ENCODE assay signal across 25 cellular contexts in genomic region chr18:6365385-6365784, GRCh38. TPM values are rescaled to one million over a fixed set of nuclear protein-coding genes. Genes with fewer than 3 reads are reported as not detected.
DNase-seq lines count a peak whose midpoint lies in the region; ATAC-seq, FAIRE-seq and TF ChIP-seq lines count a peak whose summit lies in the region.
"Had no signal": no experiment of that assay in that cellular context is flagged by ENCODE, and none has a peak within 500 bp of the region (broad histone marks: within the 10 kb centered on the region; RNA-seq: fewer than 3 reads in every experiment).

No MANE protein-coding gene starts in this region.

- H3K36me3 ChIP-seq in HEK293 (ENCODE audit: control insufficient read depth in 2 of 2, insufficient read depth in 1 of 2, low read length in 2 of 2) (no peaks in the 10 kb centered on the region), SK-N-MC (ENCODE audit: insufficient read depth, low read length) (no peaks in the 10 kb centered on the region), mesendoderm (ENCODE audit: control insufficient read depth, insufficient read depth, low read length) (no peaks in the 10 kb centered on the region), HepG2 (replicated peaks in 1 of 2; ENCODE audit: control insufficient read depth in 1 of 2, insufficient read depth in 2 of 2, low read length in 2 of 2) (no peaks in the 10 kb centered on the region; a peak in 2 of 5 replicates)
- H3K36me3 ChIP-seq: BE2C, BLaER1 had no signal

- H3K56ac ChIP-seq in mesendoderm (ENCODE audit: low read length), result no peak overlapping the region

- peaks cover 12 to 42% of the 10 kb centered on the region in 2 donors for H3K4me1 Mint-ChIP-seq in natural killer cell treated with Interleukin-12 subunit alpha and Interleukin-12 subunit beta and Interleukin-15 and Interleukin-18, amount 100 ng/mL, for 72 hours (ENCODE audit: low read depth in 2 of 2)
- H3K4me1 Mint-ChIP-seq: CD14-positive monocyte; CD4-positive, alpha-beta memory T cell; CD8-positive, alpha-beta memory T cell had no signal

- H3K18ac ChIP-seq in mesendoderm (ENCODE audit: low read length), result no peak overlapping the region

- peak overlapping the region in 1 of 2 donors; percentile 61 for H3K27ac Mint-ChIP-seq in natural killer cell treated with Interleukin-12 subunit alpha and Interleukin-12 subunit beta and Interleukin-15 and Interleukin-18, amount 100 ng/mL, for 72 hours
- H3K27ac Mint-ChIP-seq: CD14-positive monocyte; CD4-positive, alpha-beta memory T cell; CD4-positive, CD25-positive, alpha-beta regulatory T cell; CD8-positive, alpha-beta memory T cell had no signal

- no peak overlapping the region for H4K8ac ChIP-seq in mesendoderm (ENCODE audit: low read depth, low read length)

- no peak for FAIRE-seq in HepG2 (lab: Jason Lieb, UNC)
- FAIRE-seq: D721Med, G401.6, GM12892, GM18507 had no signal

- H3K4ac ChIP-seq in mesendoderm (ENCODE audit: low read depth, low read length), result no peak overlapping the region

- H3K4me1 ChIP-seq in HEK293 (ENCODE audit: control insufficient read depth, insufficient read depth, low read length) (peaks cover 46% of the 10 kb centered on the region), mesendoderm (ENCODE audit: control insufficient read depth, low read depth, low read length) (no peaks in the 10 kb centered on the region), HepG2 (ENCODE audit: insufficient read depth, low read length) (peaks cover 62% of the 10 kb centered on the region)
- H3K4me1 ChIP-seq: BE2C, Caco-2 had no signal

- H3K27me3 Mint-ChIP-seq in natural killer cell treated with Interleukin-12 subunit alpha and Interleukin-12 subunit beta and Interleukin-15 and Interleukin-18, amount 100 ng/mL, for 72 hours, result no peaks in the 10 kb centered on the region
- H3K27me3 Mint-ChIP-seq: CD4-positive, alpha-beta memory T cell; CD4-positive, CD25-positive, alpha-beta regulatory T cell had no signal

- no TSS peak for BruUV-seq in HepG2 (replicated peaks; lab: Mats Ljungman, UMichigan)

- H3K9me3 ChIP-seq in HEK293 (ENCODE audit: control insufficient read depth, insufficient read depth, low read depth, low read length), result no peaks in the 10 kb centered on the region
- no peaks in the 10 kb centered on the region for H3K9me3 ChIP-seq in SK-N-MC (ENCODE audit: low read depth, low read length)
- no peaks in the 10 kb centered on the region for H3K9me3 ChIP-seq in HepG2 (ENCODE audit: low read length)
- H3K9me3 ChIP-seq: BE2C, BLaER1, Caco-2 had no signal

- H2BK15ac ChIP-seq in mesendoderm (replicated peaks; ENCODE audit: low read depth), result no peak overlapping the region

- H3K27ac ChIP-seq in HEK293 (ENCODE audit: extremely low read depth, low read depth, low read length) (no peak overlapping the region), SK-N-MC (no peak overlapping the region), mesendoderm (ENCODE audit: low read depth, low read length) (no peak overlapping the region), HepG2 (ENCODE audit: extremely low read length, insufficient read depth, low read length) (no peak overlapping the region)
- H3K27ac ChIP-seq: BLaER1 had no signal

- TF ChIP-seq RAD21 in HepG2 (CRISPR knock-in tag; IDR thresholded peaks at IDR 0.05), result no peak

- no peaks in the 10 kb centered on the region for H3K79me2 ChIP-seq in mesendoderm (ENCODE audit: control insufficient read depth, insufficient read depth, low read length)
- peaks cover 64% of the 10 kb centered on the region for H3K79me2 ChIP-seq in HepG2 (ENCODE audit: insufficient read depth, low read length)

- no peaks in the 10 kb centered on the region for H3K36me3 Mint-ChIP-seq in natural killer cell treated with Interleukin-12 subunit alpha and Interleukin-12 subunit beta and Interleukin-15 and Interleukin-18, amount 100 ng/mL, for 72 hours
- H3K36me3 Mint-ChIP-seq: CD14-positive monocyte; CD4-positive, alpha-beta memory T cell; CD4-positive, CD25-positive, alpha-beta regulatory T cell; CD8-positive, alpha-beta memory T cell had no signal

- H4K5ac ChIP-seq in mesendoderm (ENCODE audit: low read length), result no peak overlapping the region

- H3K27me3 ChIP-seq in mesendoderm (ENCODE audit: insufficient read depth, low read length, poor library complexity) (no peaks in the 10 kb centered on the region), HepG2 (ENCODE audit: control insufficient read depth in 1 of 2, insufficient read depth in 2 of 2, low read length in 2 of 2) (no peaks in the 10 kb centered on the region)
- H3K27me3 ChIP-seq: BE2C, BLaER1 had no signal

- in situ Hi-C loops in HepG2 (cut with HindIII; ENCODE audit: extremely low pct_ligation_motif_present, low pct_unique_long_range_greater_than_20kb), result loop anchor here (10.0 kb wide), 1 partner anchor 51 kb away; no protein-coding TSS in a partner anchor

- no peak overlapping the region for H2BK120ac ChIP-seq in mesendoderm (ENCODE audit: low read depth, low read length)

- intact Hi-C loops in HepG2 (cut with micrococcal nuclease; ENCODE audit: unreplicated experiment), result no loop called here

- TF ChIP-seq POLR2A in HepG2 (IDR thresholded peaks at IDR 0.05; ENCODE audit: insufficient read depth in 1 of 2, low read depth in 2 of 2, low read length in 2 of 2), result no peak

- H3K4me2 ChIP-seq in mesendoderm (ENCODE audit: low read length) (no peak overlapping the region), HepG2 (ENCODE audit: low read depth, low read length) (no peak overlapping the region)
- H3K4me2 ChIP-seq: BLaER1 had no signal

- H3K79me1 ChIP-seq in mesendoderm (ENCODE audit: low read length), result no peaks in the 10 kb centered on the region

- H3K9ac ChIP-seq in SK-N-MC (ENCODE audit: insufficient read length) (peak overlapping the region; percentile 5), mesendoderm (ENCODE audit: low read length) (no peak overlapping the region), HepG2 (ENCODE audit: insufficient read depth, low read depth, low read length) (no peak overlapping the region)
- H3K9ac ChIP-seq: BLaER1 had no signal

- H3K23ac ChIP-seq in mesendoderm (ENCODE audit: low read length), result no peak overlapping the region

- CTCF ChIA-PET in HEK293 (lab: Yijun Ruan, JAX), result interaction anchor here (0.9 to 1.1 kb wide), 2 partner anchors 156 to 766 kb away, joined by 3 to 5 read pairs; no protein-coding TSS in a partner anchor
- CTCF ChIA-PET in HepG2 (lab: Yijun Ruan, JAX; ENCODE audit: low intra/inter-chr PET ratio, low total read pairs), result no interaction called here

- H2BK5ac ChIP-seq in mesendoderm (ENCODE audit: low read length), result no peak overlapping the region

- H3K9me3 Mint-ChIP-seq in natural killer cell treated with Interleukin-12 subunit alpha and Interleukin-12 subunit beta and Interleukin-15 and Interleukin-18, amount 100 ng/mL, for 72 hours, result no peaks in the 10 kb centered on the region

- peak; percentile 27 for DNase-seq in COLO829 (ENCODE audit: low spot score)
- no peak for DNase-seq in SK-N-MC (ENCODE audit: low read depth, low spot score)
- DNase-seq in mesendoderm, result peak; percentile 52
- DNase-seq in HepG2 (ENCODE audit: low spot score), result no peak
- DNase-seq in natural killer cell treated with Interleukin-12 subunit alpha and Interleukin-12 subunit beta and Interleukin-15 and Interleukin-18, amount 100 ng/mL, for 72 hours (ENCODE audit: low spot score), result no peak
- DNase-seq: 8988T; ACHN; BE2C; C1 segment of cervical spinal cord; Caco-2; Calu3; CD4-positive, alpha-beta memory T cell; CD4-positive, CD25-positive, alpha-beta regulatory T cell; CD8-positive, alpha-beta memory T cell; DMS79 treated with DMSO at 0.1 percent for 48 hours; GF-D8 had no signal

- no peak for TF ChIP-seq EP300 in HepG2 (IDR thresholded peaks at IDR 0.05; ENCODE audit: low read depth in 2 of 2, low read length in 2 of 2)
- no peak for TF ChIP-seq EP300 in HepG2 (CRISPR knock-in tag; IDR thresholded peaks at IDR 0.05; ENCODE audit: borderline replicate concordance)

- H4K20me1 ChIP-seq in HepG2 (ENCODE audit: insufficient read depth, low read length), result no peaks in the 10 kb centered on the region

- H2AK5ac ChIP-seq in mesendoderm (ENCODE audit: low read length), result no peak overlapping the region

- no peak for ATAC-seq in HepG2
- ATAC-seq in HG02798 (IDR thresholded peaks at IDR 0.05; ENCODE audit: poor library complexity, unreplicated experiment), result no peak
- no peak for ATAC-seq in natural killer cell treated with Interleukin-12 subunit alpha and Interleukin-12 subunit beta and Interleukin-15 and Interleukin-18, amount 100 ng/mL, for 72 hours

- POLR2A ChIA-PET in HEK293 (lab: Yijun Ruan, JAX), result no interaction called here
- POLR2A ChIA-PET in HepG2 (lab: Yijun Ruan, JAX), result no interaction called here

- no peak overlapping the region for H3K4me3 Mint-ChIP-seq in natural killer cell treated with Interleukin-12 subunit alpha and Interleukin-12 subunit beta and Interleukin-15 and Interleukin-18, amount 100 ng/mL, for 72 hours
- H3K4me3 Mint-ChIP-seq: CD14-positive monocyte; CD4-positive, alpha-beta memory T cell; CD4-positive, CD25-positive, alpha-beta regulatory T cell; CD8-positive, alpha-beta memory T cell had no signal

- no peak overlapping the region for H2AFZ ChIP-seq in HepG2 (ENCODE audit: low read length)

- H3K4me3 ChIP-seq in HEK293 (ENCODE audit: low read depth, low read length) (no peak overlapping the region), SK-N-MC (no peak overlapping the region), mesendoderm (ENCODE audit: low read length) (no peak overlapping the region), HepG2 (replicated peaks in 1 of 3; ENCODE audit: insufficient read depth in 1 of 3, low read depth in 2 of 3, low read length in 3 of 3) (no peak overlapping the region)
- H3K4me3 ChIP-seq: BLaER1 had no signal

- TF ChIP-seq CTCF in HEK293 (tag by site-specific recombination; IDR thresholded peaks at IDR 0.05) (no peak), HepG2 (CRISPR knock-in tag; IDR thresholded peaks at IDR 0.05) (no peak)

RNA-seq across cellular contexts. Expression of gene L3MBTL4, which starts 49.3 kb away (rescaled TPM):
- polyA plus RNA-seq in mesendoderm (2013, experiment 1 of 2), result 0.95 TPM
- polyA plus RNA-seq in mesendoderm (2013, experiment 2 of 2), result 0.95 TPM
- 12.8 and 13.3 TPM in 2 replicates for total RNA-seq in HepG2 (2016; rRNA removed; fragmentation: Illumina TruSeq; extraction: Trizol)
- 25.3 and 29.3 TPM in 2 replicates for total RNA-seq in HepG2 (2016; cell fraction: cytosol; rRNA removed; fragmentation: Illumina TruSeq; extraction: Trizol; ENCODE audit: low read depth)
- 11.6 and 12.3 TPM in 2 replicates for total RNA-seq in HepG2 (2016; cell fraction: insoluble cytoplasmic fraction; rRNA removed; fragmentation: Illumina TruSeq; extraction: Trizol)
- 18.9 and 22.5 TPM in 2 replicates for total RNA-seq in HepG2 (2016; cell fraction: membrane; rRNA removed; fragmentation: Illumina TruSeq; extraction: Trizol)
- total RNA-seq in HepG2 (2016; cell fraction: nucleus; rRNA removed; fragmentation: Illumina TruSeq; extraction: Trizol), result 23.9 and 26.7 TPM in 2 replicates
- polyA plus RNA-seq in HepG2 (2011; rRNA removed), result 10.8 and 13.6 TPM in 2 replicates
- polyA plus RNA-seq in HepG2 (2011; cell fraction: cytosol; rRNA removed), result 7.7 and 12.3 TPM in 2 replicates
- 16.7 and 22.6 TPM in 2 replicates for polyA plus RNA-seq in HepG2 (2011; cell fraction: nucleus; rRNA removed)
- 17.6 and 21.8 TPM in 2 replicates for polyA plus RNA-seq in HepG2 (2012)
- polyA plus RNA-seq in HepG2 (2016; cell fraction: cytosol; fragmentation: Illumina TruSeq; extraction: Trizol; ENCODE audit: low read depth), result 1.4 and 1.5 TPM in 2 replicates
- polyA plus RNA-seq in HepG2 (2016; cell fraction: insoluble cytoplasmic fraction; fragmentation: Illumina TruSeq; extraction: Trizol; ENCODE audit: low read depth), result 9.6 and 10.1 TPM in 2 replicates
- 3.7 TPM in 2 replicates for polyA plus RNA-seq in HepG2 (2016; cell fraction: membrane; fragmentation: Illumina TruSeq; extraction: Trizol; ENCODE audit: low read depth)
- polyA plus RNA-seq in HepG2 (2016; cell fraction: nucleus; fragmentation: Illumina TruSeq; extraction: Trizol; ENCODE audit: insufficient read depth, low read depth), result 9.3 and 9.7 TPM in 2 replicates
- polyA minus RNA-seq in HepG2 (2011; rRNA and poly(A)+ RNA removed; ENCODE audit: low replicate concordance), result 24.0 TPM in 1 of 2 replicates, not detected in the other
- 13.0 and 15.2 TPM in 2 replicates for polyA minus RNA-seq in HepG2 (2011; cell fraction: cytosol; rRNA and poly(A)+ RNA removed)
- 98.6 and 130 TPM in 2 replicates for polyA minus RNA-seq in HepG2 (2011; cell fraction: nucleus; rRNA and poly(A)+ RNA removed)
- total RNA-seq in natural killer cell treated with Interleukin-12 subunit alpha and Interleukin-12 subunit beta and Interleukin-15 and Interleukin-18, amount 100 ng/mL, for 72 hours, result 10 to 100 TPM in 1 of 2 donors, 1 to 10 TPM in 1; 4.1 to 10.2 TPM
- total RNA-seq: A673 had no signal
- polyA plus RNA-seq: CD4-positive, alpha-beta memory T cell; CD4-positive, CD25-positive, alpha-beta regulatory T cell had no signal

Comparison
In these comparisons a context has a peak if more than half of its experiments do, and no peak if none do; other contexts are left out.
1. DNase-seq: peak in COLO829 (single experiment) and mesendoderm (single experiment); none in SK-N-MC (single experiment), HepG2 (single experiment) and natural killer cell treated with Interleukin-12 subunit alpha and Interleukin-12 subunit beta and Interleukin-15 and Interleukin-18, amount 100 ng/mL, for 72 hours (single experiment).